ENCODE assay signal across 15 cellular contexts in the genomic region with DNA sequence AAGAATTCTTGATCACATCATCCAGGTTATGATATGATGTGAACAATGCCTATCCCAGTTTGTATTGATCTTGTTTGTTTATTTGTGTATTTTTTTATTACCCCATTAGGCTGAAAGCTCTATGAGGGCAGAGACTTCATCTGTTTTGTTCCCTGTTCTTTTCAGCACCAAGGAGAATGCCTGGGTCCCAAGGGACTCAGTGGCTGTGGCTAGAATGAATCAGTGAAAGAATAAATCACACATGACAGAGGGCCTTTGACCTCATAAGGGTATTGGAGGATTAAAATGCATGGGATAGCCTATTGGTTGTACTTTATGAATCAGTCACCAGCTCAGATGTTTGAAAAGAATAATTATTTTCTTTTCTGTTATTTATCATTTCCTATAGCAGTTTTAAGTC.
"Had no signal": no experiment of that assay in that cellular context is flagged by ENCODE, and none has a peak within 500 bp of the region (broad histone marks: within the 10 kb centered on the region; RNA-seq: fewer than 3 reads in every experiment).

No MANE protein-coding gene starts in this region.

- DNase-seq: activated B cell treated with CpG ODN at 0.5 μM for 24 hours; activated CD4-positive, alpha-beta T cell treated with anti-CD3 and anti-CD28 coated beads, Interleukin-2, amount 10 ng/mL, durations not matched to agents 24 days and 14 days; activated T-cell treated with anti-CD3 and anti-CD28 coated beads for 4 hours; amniotic stem cell; endodermal cell; erythroblast; foreskin melanocyte; head of caudate nucleus; islet precursor cell; left lung; stimulated activated naive CD4-positive, alpha-beta T cell treated with Interleukin-2 at 50 U/mL for 16 hours; T-helper 1 cell had no signal

- H3K4me3 ChIP-seq: left lung, suprapubic skin had no signal

- H3K36me3 ChIP-seq: left lung, suprapubic skin had no signal

- H3K27me3 ChIP-seq: suprapubic skin had no signal

- H3K4me1 ChIP-seq: left lung had no signal

- ATAC-seq: activated naive CD4-positive, alpha-beta T cell treated with anti-CD3 and anti-CD28 coated beads, Interleukin-2, amount 50 U/mL, for 72 hours; left lung; sciatic nerve had no signal

- H3K9me3 ChIP-seq: left lung, suprapubic skin had no signal

- H3K27ac ChIP-seq: left lung, suprapubic skin had no signal
